ENCODE assay signal across 1 cellular context in genomic region chr4:150619032-150619431, GRCh38.
TF ChIP-seq lines count a peak whose summit lies in the region.

No MANE protein-coding gene starts in this region.

TF ChIP-seq in IMR-90, 13 proteins besides CTCF, POLR2A, EP300 and RAD21:
- TF ChIP-seq RFX5 (IDR thresholded peaks at IDR 0.05; ENCODE audit: low read depth, low read length) (no peak), MAFK (IDR thresholded peaks at IDR 0.05; ENCODE audit: low read depth, low read length) (no peak), SMC3 (IDR thresholded peaks at IDR 0.05; ENCODE audit: low read depth, low read length) (no peak), ELK1 (IDR thresholded peaks at IDR 0.05; ENCODE audit: borderline replicate concordance, low read depth, low read length) (no peak), FOS (IDR thresholded peaks at IDR 0.05; ENCODE audit: low read depth, low read length) (no peak), CEBPB (IDR thresholded peaks at IDR 0.05; ENCODE audit: low read depth, low read length) (no peak), USF2 (IDR thresholded peaks at IDR 0.05; ENCODE audit: low read depth, low read length) (no peak), BHLHE40 (IDR thresholded peaks at IDR 0.05; ENCODE audit: low read depth, low read length) (no peak), MAZ (IDR thresholded peaks at IDR 0.05; ENCODE audit: borderline replicate concordance, low read depth, low read length) (no peak), CHD1 (IDR thresholded peaks at IDR 0.05; ENCODE audit: low read depth, low read length) (no peak), RCOR1 (IDR thresholded peaks at IDR 0.05; ENCODE audit: insufficient replicate concordance, low read length) (no peak), NFE2L2 (IDR thresholded peaks at IDR 0.05; ENCODE audit: low read depth, low read length) (no peak), MXI1 (IDR thresholded peaks at IDR 0.05; ENCODE audit: borderline replicate concordance, low read depth, low read length) (no peak)
